Comparison of ENCODE assay signal across 28 cellular contexts in genomic region chr16:7381671-7382070, GRCh38. TPM values are rescaled to one million over a fixed set of nuclear protein-coding genes. Genes with fewer than 3 reads are reported as not detected.
"Had no signal": no experiment of that assay in that cellular context is flagged by ENCODE, and none has a peak within 500 bp of the region (broad histone marks: within the 10 kb centered on the region; RNA-seq: fewer than 3 reads in every experiment).

No MANE protein-coding gene starts in this region.

- ATAC-seq: HepG2, Panc1, PC-3 had no signal

- H3K9me3 ChIP-seq: MG63, SJSA1 had no signal

- H3K4me3 ChIP-seq: MG63, SJSA1, SK-N-MC had no signal

- H3K36me3 ChIP-seq: MG63, SJSA1 had no signal

- H3K27ac ChIP-seq: RWPE1, SJSA1, SK-N-MC had no signal

- H3K27me3 ChIP-seq: MG63, SJSA1 had no signal

- DNase-seq: IMR-90; Karpas-422; KG1; MG63; NCI-H1092; NCI-H1105 treated with DMSO at 0.1 percent for 48 hours; NCI-H1417 treated with DMSO at 0.1 percent for 48 hours; NCI-H146; NCI-H1694 treated with DMSO at 0.1 percent for 48 hours; NCI-H1930; NCI-H2081; NCI-H2107; NCI-H2227 treated with DMSO at 0.1 percent for 48 hours; NCI-H524; NCI-H69; NCI-H774; NK-92 treated with Interleukin-12 subunit alpha and Interleukin-12 subunit beta, amount 100 ng/mL, for 24 hours; PC-3; SIG-M5 had no signal

- H3K4me1 ChIP-seq: SJSA1 had no signal

RNA-seq across cellular contexts. Expression of gene RBFOX1, which starts 49.0 kb away (rescaled TPM):
- total RNA-seq: HepG2; HT1080; IMR-90; NCI-H460; OCI-LY7; PC-3; SJSA1; T-helper 1 cell treated with Interleukin-12 subunit alpha and Interleukin-12 subunit beta and Interleukin-4 antibody, amounts not matched to agents 30 ng/mL and 1 ng/mL, for 36 hours had no signal
- polyA plus RNA-seq: HepG2, IMR-90 had no signal
